ENCODE assay signal across 12 cellular contexts in the genomic region with DNA sequence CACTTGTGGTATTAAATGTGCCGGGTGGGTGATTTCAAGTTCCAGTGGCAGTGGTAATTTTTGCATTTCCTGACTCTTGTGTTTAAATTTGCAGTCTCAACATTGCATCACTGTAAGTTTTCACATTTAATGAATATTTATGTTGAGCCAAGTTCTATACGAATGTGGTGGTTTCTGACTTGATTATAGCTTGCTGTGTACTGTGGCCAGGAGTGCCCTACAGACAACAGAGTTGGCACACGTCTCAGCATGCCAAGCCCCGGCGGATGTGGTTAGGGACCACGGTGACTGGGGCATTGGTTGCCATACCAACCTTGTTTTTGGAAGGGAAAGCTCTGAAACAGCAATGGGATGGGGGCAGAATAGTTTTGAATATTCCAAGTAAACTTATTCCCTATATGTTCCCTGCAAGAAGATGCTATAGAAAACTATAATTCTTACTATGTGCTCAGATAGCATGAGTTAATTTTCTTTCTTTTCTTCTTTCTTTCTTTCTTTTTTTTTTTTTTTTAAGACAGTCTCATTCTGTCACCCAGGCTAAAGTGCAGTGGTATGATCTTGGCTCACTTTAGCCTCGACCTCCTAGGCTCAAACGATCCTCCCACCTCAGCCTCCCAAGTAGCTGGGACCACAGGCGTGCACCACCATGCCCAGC. TPM values are rescaled to one million over a fixed set of nuclear protein-coding genes. Genes with fewer than 3 reads are reported as not detected.
DNase-seq lines count a peak whose midpoint lies in the region; ATAC-seq, FAIRE-seq and TF ChIP-seq lines count a peak whose summit lies in the region.
"Had no signal": no experiment of that assay in that cellular context is flagged by ENCODE, and none has a peak within 500 bp of the region (broad histone marks: within the 10 kb centered on the region; RNA-seq: fewer than 3 reads in every experiment).

No MANE protein-coding gene starts in this region.

- FAIRE-seq in RCC 7860 (lab: Jason Lieb, UNC): no peak

- peak overlapping the region; percentile 30 for H3K9ac ChIP-seq in mammary epithelial cell (ENCODE audit: insufficient read depth, low read length)

- no peaks in the 10 kb centered on the region for H3K27me3 ChIP-seq in mammary epithelial cell (ENCODE audit: insufficient read depth, low read length)

- peaks cover 84% of the 10 kb centered on the region for H3K79me2 ChIP-seq in mammary epithelial cell (ENCODE audit: insufficient read depth, low read length)

- peak; percentile 49 for DNase-seq in NK-92 treated with Interleukin-12 subunit alpha and Interleukin-12 subunit beta, amount 100 ng/mL, for 24 hours (lab: John Stamatoyannopoulos, UW)
- no peak for DNase-seq in NK-92 (lab: John Stamatoyannopoulos, UW; ENCODE audit: unreplicated experiment)
- DNase-seq in RCC 7860 (ENCODE audit: low spot score): peak; percentile 45
- peak; percentile 87 for DNase-seq in mammary epithelial cell
- DNase-seq in renal cortical epithelial cell (ENCODE audit: low read depth): peak; percentile 51
- DNase-seq in HCEC 1CT: no peak
- no peak for DNase-seq in GM13977 (ENCODE audit: low spot score)
- DNase-seq: endodermal cell, left ventricle myocardium inferior, NCI-H774 had no signal

- peak overlapping the region; percentile 74 for H3K4me2 ChIP-seq in mammary epithelial cell (ENCODE audit: insufficient read depth, low read depth, low read length)

- WGBS in mammary epithelial cell (ENCODE audit: low coverage, missing lambda C conversion rate): 13% methylated on average over 8 of the region's 9 CpGs

- H3K4me3 ChIP-seq in mammary epithelial cell (replicated peaks in 1 of 3; ENCODE audit: insufficient read depth in 1 of 3, low read depth in 2 of 3, low read length in 3 of 3): no peak overlapping the region
- H3K4me3 ChIP-seq: left ventricle myocardium inferior had no signal

- H4K20me1 ChIP-seq in mammary epithelial cell (ENCODE audit: insufficient read depth, low read length): no peaks in the 10 kb centered on the region

- ATAC-seq in GM18858 (IDR thresholded peaks at IDR 0.05; ENCODE audit: unreplicated experiment): no peak
- ATAC-seq: HCT116 had no signal

- dilution Hi-C loops in mammary epithelial cell (cut with HindIII; ENCODE audit: low sequenced_read_pairs): loop anchor here (5.0 kb wide), 1 partner anchor 63 kb away; no protein-coding TSS in a partner anchor

- H3K36me3 ChIP-seq in mammary epithelial cell (ENCODE audit: insufficient read depth, low read length): no peaks in the 10 kb centered on the region
- H3K36me3 ChIP-seq: left ventricle myocardium inferior had no signal

- H3K9me3 ChIP-seq in mammary epithelial cell (replicated peaks; ENCODE audit: insufficient read depth, low read length): no peaks in the 10 kb centered on the region
- H3K9me3 ChIP-seq: left ventricle myocardium inferior had no signal

- CTCF ChIA-PET in mammary epithelial cell (lab: Charles Lee; ENCODE audit: low non-redundant PET): interaction anchor here (0.6 kb wide), 1 partner anchor 727 kb away, joined by 3 read pairs; no protein-coding TSS in a partner anchor

- H3K4me1 ChIP-seq in mammary epithelial cell (ENCODE audit: insufficient read depth, low read length): peaks cover 69% of the 10 kb centered on the region

- H3K27ac ChIP-seq in mammary epithelial cell (ENCODE audit: insufficient read depth, low read depth, low read length): peak overlapping the region; percentile 66

- intact Hi-C loops in mammary epithelial cell (cut with micrococcal nuclease): loop anchor here (2.0 kb wide), 1 partner anchor 15 kb away; no protein-coding TSS in a partner anchor

- no peak overlapping the region for H2AFZ ChIP-seq in mammary epithelial cell (ENCODE audit: low read depth, low read length)

- TF ChIP-seq CTCF in mammary epithelial cell (conservative IDR thresholded peaks at IDR 0.05 in 1 of 2, IDR thresholded peaks at IDR 0.05 in 1 of 2; ENCODE audit: extremely low read depth in 1 of 2, insufficient read depth in 1 of 2, low read depth in 1 of 2, low read length in 2 of 2): no peak
- TF ChIP-seq CTCF in GM13977 (IDR thresholded peaks at IDR 0.05; ENCODE audit: extremely low read depth, insufficient read depth, missing control alignments): no peak

- in situ Hi-C loops in mammary epithelial cell (cut with MboI; ENCODE audit: low sequenced_read_pairs in 2 of 2): no loop called here
- in situ Hi-C loops in GM13977 (cut with MboI; ENCODE audit: low pct_unique_long_range_greater_than_20kb, low sequenced_read_pairs, unreplicated experiment): no loop called here

- BruUV-seq in mammary epithelial cell (replicated peaks; lab: Mats Ljungman, UMichigan): no TSS peak

RNA-seq across cellular contexts. Expression of a gene that starts 16.0 kb away (rescaled TPM):
- 10 to 100 TPM in 1 of 2 donors, 1 to 10 TPM in 1; 9.5 to 14.5 TPM for total RNA-seq in mammary epithelial cell
- 5.2 TPM for polyA plus RNA-seq in mammary epithelial cell
- polyA minus RNA-seq in mammary epithelial cell: 9.8 TPM
- total RNA-seq in renal cortical epithelial cell: 6.1 and 26.9 TPM in 2 replicates

Comparison
In these comparisons a context has a peak if more than half of its experiments do, and no peak if none do; other contexts are left out.
1. DNase-seq: peak in NK-92 treated with Interleukin-12 subunit alpha and Interleukin-12 subunit beta, amount 100 ng/mL, for 24 hours (single experiment), RCC 7860 (single experiment), mammary epithelial cell (single experiment) and renal cortical epithelial cell (single experiment); none in NK-92 (single experiment), HCEC 1CT (single experiment) and GM13977 (single experiment).